ENCODE assay signal across 1 cellular context in the genomic region with DNA sequence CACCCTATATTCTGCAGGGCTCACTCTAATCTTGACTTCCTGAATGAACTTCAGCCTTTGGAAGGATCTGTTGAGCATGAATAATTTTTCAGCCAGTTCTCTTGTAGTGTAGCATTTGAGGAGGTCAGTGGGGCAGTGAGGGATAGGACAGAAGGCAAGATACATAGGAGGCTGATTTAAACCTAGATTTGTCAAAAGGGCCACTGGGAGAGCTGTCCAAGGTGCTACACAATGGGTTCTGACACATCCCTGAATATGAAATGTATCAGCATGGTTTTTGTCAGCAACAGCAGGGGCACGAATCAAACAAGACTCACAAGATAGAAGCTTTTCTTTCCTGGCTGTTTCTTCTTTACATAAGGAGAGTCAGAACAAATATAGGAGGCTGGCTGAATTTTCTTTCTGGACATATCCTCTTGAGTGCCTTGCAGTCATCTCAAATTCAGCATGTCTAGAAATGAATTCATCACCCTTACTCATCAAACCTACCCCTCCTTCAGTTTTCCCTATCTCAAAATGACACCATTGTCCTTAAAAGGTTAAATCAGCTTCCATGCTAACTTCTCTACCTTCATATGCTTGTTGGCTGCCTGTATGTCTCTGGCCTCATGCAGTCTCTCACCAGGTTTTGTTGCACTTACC.
TF ChIP-seq lines count a peak whose summit lies in the region.

No MANE protein-coding gene starts in this region.

TF ChIP-seq in HepG2, 621 proteins besides CTCF, POLR2A, EP300 and RAD21 (continued from another document and continues in another):
- TF ChIP-seq, protein P1, sequence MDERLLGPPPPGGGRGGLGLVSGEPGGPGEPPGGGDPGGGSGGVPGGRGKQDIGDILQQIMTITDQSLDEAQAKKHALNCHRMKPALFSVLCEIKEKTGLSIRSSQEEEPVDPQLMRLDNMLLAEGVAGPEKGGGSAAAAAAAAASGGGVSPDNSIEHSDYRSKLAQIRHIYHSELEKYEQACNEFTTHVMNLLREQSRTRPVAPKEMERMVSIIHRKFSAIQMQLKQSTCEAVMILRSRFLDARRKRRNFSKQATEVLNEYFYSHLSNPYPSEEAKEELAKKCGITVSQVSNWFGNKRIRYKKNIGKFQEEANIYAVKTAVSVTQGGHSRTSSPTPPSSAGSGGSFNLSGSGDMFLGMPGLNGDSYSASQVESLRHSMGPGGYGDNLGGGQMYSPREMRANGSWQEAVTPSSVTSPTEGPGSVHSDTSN (CRISPR knock-in tag; IDR thresholded peaks at IDR 0.05), result no peak
- TF ChIP-seq ZNF264 (CRISPR knock-in tag; IDR thresholded peaks at IDR 0.05) (no peak), KAT2B (IDR thresholded peaks at IDR 0.05; ENCODE audit: borderline replicate concordance, low read depth, low read length) (no peak), MLLT10 (CRISPR knock-in tag; IDR thresholded peaks at IDR 0.05) (no peak), KLF11 (CRISPR knock-in tag; IDR thresholded peaks at IDR 0.05) (0 out of 2 replicates have a peak, but pooled peaks have one; percentile 53), ZNF382 (CRISPR knock-in tag; IDR thresholded peaks at IDR 0.05; ENCODE audit: borderline replicate concordance) (no peak), TOE1 (CRISPR knock-in tag; IDR thresholded peaks at IDR 0.05) (no peak), ZSCAN22 (CRISPR knock-in tag; IDR thresholded peaks at IDR 0.05) (0 out of 2 replicates have a peak, but pooled peaks have one; percentile 26), E2F1 (CRISPR knock-in tag; IDR thresholded peaks at IDR 0.05) (no peak), NFKB2 (CRISPR knock-in tag; IDR thresholded peaks at IDR 0.05; ENCODE audit: borderline replicate concordance) (no peak), SP1 (IDR thresholded peaks at IDR 0.05) (no peak), SP1 (CRISPR knock-in tag; IDR thresholded peaks at IDR 0.05) (0 out of 2 replicates have a peak, but pooled peaks have one; percentile 5), NFATC3 (CRISPR knock-in tag; IDR thresholded peaks at IDR 0.05) (no peak), PCBP1 (IDR thresholded peaks at IDR 0.05; ENCODE audit: borderline replicate concordance, low read depth, low read length) (no peak), ERF (CRISPR knock-in tag; IDR thresholded peaks at IDR 0.05) (0 out of 2 replicates have a peak, but pooled peaks have one; percentile 30), KLF16 (CRISPR knock-in tag; IDR thresholded peaks at IDR 0.05) (no peak), KMT2B (CRISPR knock-in tag; IDR thresholded peaks at IDR 0.05) (peak; percentile 59; the same call in 1 of the 2 replicates), ISL2 (CRISPR knock-in tag; IDR thresholded peaks at IDR 0.05) (no peak), RXRB (CRISPR knock-in tag; IDR thresholded peaks at IDR 0.05; ENCODE audit: borderline replicate concordance) (peak; percentile 55), E2F5 (CRISPR knock-in tag; conservative IDR thresholded peaks at IDR 0.05) (no peak), ZNF407 (CRISPR knock-in tag; IDR thresholded peaks at IDR 0.05; ENCODE audit: not compliant biosample characterization) (no peak), ZNF670 (CRISPR knock-in tag; IDR thresholded peaks at IDR 0.05; ENCODE audit: borderline replicate concordance) (no peak), ZC3H4 (CRISPR knock-in tag; IDR thresholded peaks at IDR 0.05; ENCODE audit: borderline replicate concordance) (no peak)
- TF ChIP-seq, protein P2, sequence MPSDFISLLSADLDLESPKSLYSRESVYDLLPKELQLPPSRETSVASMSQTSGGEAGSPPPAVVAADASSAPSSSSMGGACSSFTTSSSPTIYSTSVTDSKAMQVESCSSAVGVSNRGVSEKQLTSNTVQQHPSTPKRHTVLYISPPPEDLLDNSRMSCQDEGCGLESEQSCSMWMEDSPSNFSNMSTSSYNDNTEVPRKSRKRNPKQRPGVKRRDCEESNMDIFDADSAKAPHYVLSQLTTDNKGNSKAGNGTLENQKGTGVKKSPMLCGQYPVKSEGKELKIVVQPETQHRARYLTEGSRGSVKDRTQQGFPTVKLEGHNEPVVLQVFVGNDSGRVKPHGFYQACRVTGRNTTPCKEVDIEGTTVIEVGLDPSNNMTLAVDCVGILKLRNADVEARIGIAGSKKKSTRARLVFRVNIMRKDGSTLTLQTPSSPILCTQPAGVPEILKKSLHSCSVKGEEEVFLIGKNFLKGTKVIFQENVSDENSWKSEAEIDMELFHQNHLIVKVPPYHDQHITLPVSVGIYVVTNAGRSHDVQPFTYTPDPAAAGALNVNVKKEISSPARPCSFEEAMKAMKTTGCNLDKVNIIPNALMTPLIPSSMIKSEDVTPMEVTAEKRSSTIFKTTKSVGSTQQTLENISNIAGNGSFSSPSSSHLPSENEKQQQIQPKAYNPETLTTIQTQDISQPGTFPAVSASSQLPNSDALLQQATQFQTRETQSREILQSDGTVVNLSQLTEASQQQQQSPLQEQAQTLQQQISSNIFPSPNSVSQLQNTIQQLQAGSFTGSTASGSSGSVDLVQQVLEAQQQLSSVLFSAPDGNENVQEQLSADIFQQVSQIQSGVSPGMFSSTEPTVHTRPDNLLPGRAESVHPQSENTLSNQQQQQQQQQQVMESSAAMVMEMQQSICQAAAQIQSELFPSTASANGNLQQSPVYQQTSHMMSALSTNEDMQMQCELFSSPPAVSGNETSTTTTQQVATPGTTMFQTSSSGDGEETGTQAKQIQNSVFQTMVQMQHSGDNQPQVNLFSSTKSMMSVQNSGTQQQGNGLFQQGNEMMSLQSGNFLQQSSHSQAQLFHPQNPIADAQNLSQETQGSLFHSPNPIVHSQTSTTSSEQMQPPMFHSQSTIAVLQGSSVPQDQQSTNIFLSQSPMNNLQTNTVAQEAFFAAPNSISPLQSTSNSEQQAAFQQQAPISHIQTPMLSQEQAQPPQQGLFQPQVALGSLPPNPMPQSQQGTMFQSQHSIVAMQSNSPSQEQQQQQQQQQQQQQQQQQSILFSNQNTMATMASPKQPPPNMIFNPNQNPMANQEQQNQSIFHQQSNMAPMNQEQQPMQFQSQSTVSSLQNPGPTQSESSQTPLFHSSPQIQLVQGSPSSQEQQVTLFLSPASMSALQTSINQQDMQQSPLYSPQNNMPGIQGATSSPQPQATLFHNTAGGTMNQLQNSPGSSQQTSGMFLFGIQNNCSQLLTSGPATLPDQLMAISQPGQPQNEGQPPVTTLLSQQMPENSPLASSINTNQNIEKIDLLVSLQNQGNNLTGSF (CRISPR knock-in tag; IDR thresholded peaks at IDR 0.05), result no peak
- TF ChIP-seq, protein P3, sequence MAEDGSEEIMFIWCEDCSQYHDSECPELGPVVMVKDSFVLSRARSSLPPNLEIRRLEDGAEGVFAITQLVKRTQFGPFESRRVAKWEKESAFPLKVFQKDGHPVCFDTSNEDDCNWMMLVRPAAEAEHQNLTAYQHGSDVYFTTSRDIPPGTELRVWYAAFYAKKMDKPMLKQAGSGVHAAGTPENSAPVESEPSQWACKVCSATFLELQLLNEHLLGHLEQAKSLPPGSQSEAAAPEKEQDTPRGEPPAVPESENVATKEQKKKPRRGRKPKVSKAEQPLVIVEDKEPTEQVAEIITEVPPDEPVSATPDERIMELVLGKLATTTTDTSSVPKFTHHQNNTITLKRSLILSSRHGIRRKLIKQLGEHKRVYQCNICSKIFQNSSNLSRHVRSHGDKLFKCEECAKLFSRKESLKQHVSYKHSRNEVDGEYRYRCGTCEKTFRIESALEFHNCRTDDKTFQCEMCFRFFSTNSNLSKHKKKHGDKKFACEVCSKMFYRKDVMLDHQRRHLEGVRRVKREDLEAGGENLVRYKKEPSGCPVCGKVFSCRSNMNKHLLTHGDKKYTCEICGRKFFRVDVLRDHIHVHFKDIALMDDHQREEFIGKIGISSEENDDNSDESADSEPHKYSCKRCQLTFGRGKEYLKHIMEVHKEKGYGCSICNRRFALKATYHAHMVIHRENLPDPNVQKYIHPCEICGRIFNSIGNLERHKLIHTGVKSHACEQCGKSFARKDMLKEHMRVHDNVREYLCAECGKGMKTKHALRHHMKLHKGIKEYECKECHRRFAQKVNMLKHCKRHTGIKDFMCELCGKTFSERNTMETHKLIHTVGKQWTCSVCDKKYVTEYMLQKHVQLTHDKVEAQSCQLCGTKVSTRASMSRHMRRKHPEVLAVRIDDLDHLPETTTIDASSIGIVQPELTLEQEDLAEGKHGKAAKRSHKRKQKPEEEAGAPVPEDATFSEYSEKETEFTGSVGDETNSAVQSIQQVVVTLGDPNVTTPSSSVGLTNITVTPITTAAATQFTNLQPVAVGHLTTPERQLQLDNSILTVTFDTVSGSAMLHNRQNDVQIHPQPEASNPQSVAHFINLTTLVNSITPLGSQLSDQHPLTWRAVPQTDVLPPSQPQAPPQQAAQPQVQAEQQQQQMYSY (CRISPR knock-in tag; IDR thresholded peaks at IDR 0.05), result no peak
- TF ChIP-seq, protein P4, sequence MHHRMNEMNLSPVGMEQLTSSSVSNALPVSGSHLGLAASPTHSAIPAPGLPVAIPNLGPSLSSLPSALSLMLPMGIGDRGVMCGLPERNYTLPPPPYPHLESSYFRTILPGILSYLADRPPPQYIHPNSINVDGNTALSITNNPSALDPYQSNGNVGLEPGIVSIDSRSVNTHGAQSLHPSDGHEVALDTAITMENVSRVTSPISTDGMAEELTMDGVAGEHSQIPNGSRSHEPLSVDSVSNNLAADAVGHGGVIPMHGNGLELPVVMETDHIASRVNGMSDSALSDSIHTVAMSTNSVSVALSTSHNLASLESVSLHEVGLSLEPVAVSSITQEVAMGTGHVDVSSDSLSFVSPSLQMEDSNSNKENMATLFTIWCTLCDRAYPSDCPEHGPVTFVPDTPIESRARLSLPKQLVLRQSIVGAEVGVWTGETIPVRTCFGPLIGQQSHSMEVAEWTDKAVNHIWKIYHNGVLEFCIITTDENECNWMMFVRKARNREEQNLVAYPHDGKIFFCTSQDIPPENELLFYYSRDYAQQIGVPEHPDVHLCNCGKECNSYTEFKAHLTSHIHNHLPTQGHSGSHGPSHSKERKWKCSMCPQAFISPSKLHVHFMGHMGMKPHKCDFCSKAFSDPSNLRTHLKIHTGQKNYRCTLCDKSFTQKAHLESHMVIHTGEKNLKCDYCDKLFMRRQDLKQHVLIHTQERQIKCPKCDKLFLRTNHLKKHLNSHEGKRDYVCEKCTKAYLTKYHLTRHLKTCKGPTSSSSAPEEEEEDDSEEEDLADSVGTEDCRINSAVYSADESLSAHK (CRISPR knock-in tag; IDR thresholded peaks at IDR 0.05; ENCODE audit: borderline replicate concordance), result no peak
